29 cellular contexts compared by ENCODE assay signal in the genomic region with DNA sequence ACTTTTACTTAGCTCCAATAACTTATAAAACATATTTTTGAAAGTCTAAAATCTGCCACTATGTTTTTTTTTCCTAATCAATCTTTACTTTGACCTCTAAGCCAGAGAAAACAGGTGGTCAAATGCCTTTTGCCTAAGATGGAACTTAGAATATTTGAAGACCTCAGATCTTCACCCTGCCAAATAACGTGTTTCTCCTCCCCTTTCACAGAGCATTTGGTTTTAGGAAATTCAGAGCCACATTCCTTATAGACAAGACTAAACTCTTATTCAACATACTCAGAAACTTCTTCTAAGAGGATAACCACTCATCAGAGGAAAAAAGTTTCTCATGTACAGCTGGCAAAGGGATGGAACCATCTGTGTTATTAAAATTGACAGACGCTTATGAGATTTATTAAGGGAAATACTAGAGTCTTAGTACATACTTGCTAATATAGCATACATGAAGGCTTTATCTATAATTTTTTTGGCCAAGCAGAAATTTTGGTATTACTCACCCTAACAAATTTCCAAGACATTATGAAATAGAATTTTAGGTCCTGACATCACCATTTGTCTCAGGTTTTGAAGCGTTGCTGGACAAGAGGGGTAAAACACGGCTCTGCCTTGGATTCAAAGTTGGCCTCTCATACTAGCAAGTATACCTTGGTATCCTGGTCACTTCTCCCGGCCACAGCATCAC.
"Had no signal": no experiment of that assay in that cellular context is flagged by ENCODE, and none has a peak within 500 bp of the region (broad histone marks: within the 10 kb centered on the region; RNA-seq: fewer than 3 reads in every experiment).

No MANE protein-coding gene starts in this region.

- FAIRE-seq: islet of Langerhans had no signal

- ATAC-seq: esophagus mucosa; gastroesophageal sphincter; heart right ventricle; left cardiac atrium; left lung; mucosa of descending colon; psoas muscle; right cardiac atrium; stimulated activated naive B cell treated with anti-CD40 and anti-IgM and Interleukin-4, amounts not matched to agents 10 μg/mL and 1 μg/mL and 100 μg/mL, for 72 hours had no signal

- H2AFZ ChIP-seq: neural progenitor cell had no signal

- H3K27ac ChIP-seq: colonic mucosa, epithelial cell of prostate, heart right ventricle, left lung, neural progenitor cell, ovary, psoas muscle, sigmoid colon, skin epidermis, spleen, thyroid gland, vagina had no signal

- H3K4me3 ChIP-seq: colonic mucosa, gastroesophageal sphincter, heart right ventricle, left lung, mucosa of descending colon, neural progenitor cell, ovary, psoas muscle, sigmoid colon, skin epidermis, spleen, thyroid gland, vagina had no signal

- H3K36me3 Mint-ChIP-seq: mesothelial cell of epicardium; naive B cell; neural progenitor cell; stimulated activated naive B cell treated with anti-CD40 and anti-IgM and Interleukin-4, amounts not matched to agents 10 μg/mL and 1 μg/mL and 100 μg/mL, for 72 hours had no signal

- H3K36me3 ChIP-seq: colonic mucosa, gastroesophageal sphincter, heart right ventricle, left lung, neural progenitor cell, ovary, sigmoid colon, spleen, thyroid gland, vagina had no signal

- H3K4me1 ChIP-seq: colonic mucosa, neural progenitor cell had no signal

- H3K4me1 Mint-ChIP-seq: endodermal cell; mesothelial cell of epicardium; stimulated activated naive B cell treated with anti-CD40 and anti-IgM and Interleukin-4, amounts not matched to agents 10 μg/mL and 1 μg/mL and 100 μg/mL, for 72 hours had no signal

- H3K27me3 ChIP-seq: colonic mucosa, ovary, sigmoid colon, thyroid gland, vagina had no signal

- DNase-seq: colonic mucosa; effector CD8-positive, alpha-beta T cell; endodermal cell; foreskin fibroblast; heart right ventricle; hippocampal formation; left cardiac atrium; left lung; mesenchymal stem cell; mucosa of descending colon; naive B cell; ovary; posterior cingulate gyrus; psoas muscle; right cardiac atrium; sigmoid colon; spleen; stimulated activated naive B cell treated with anti-CD40 and anti-IgM and Interleukin-4, amounts not matched to agents 10 μg/mL and 1 μg/mL and 100 μg/mL, for 72 hours; thyroid gland had no signal

- H3K4me2 ChIP-seq: neural progenitor cell had no signal

- H3K9me3 Mint-ChIP-seq: dendritic cell treated with granulocyte-macrophage colony-stimulating factor and Interleukin-4, amounts not matched to agents 40 ng/mL and 50 ng/mL, for 4 days; endodermal cell; stimulated activated naive CD8-positive, alpha-beta T cell treated with anti-CD3 and anti-CD28 coated beads, Interleukin-15, Interleukin-2, amounts not matched to agents 100 ng/mL and 50 ng/mL, for 24 hours had no signal

- H3K27ac Mint-ChIP-seq: dendritic cell treated with granulocyte-macrophage colony-stimulating factor and Interleukin-4, amounts not matched to agents 40 ng/mL and 50 ng/mL, for 4 days; endodermal cell; mesothelial cell of epicardium; naive B cell; neural progenitor cell; stimulated activated naive B cell treated with anti-CD40 and anti-IgM and Interleukin-4, amounts not matched to agents 10 μg/mL and 1 μg/mL and 100 μg/mL, for 72 hours; stimulated activated naive CD8-positive, alpha-beta T cell treated with anti-CD3 and anti-CD28 coated beads, Interleukin-15, Interleukin-2, amounts not matched to agents 100 ng/mL and 50 ng/mL, for 24 hours had no signal

- H3K4me3 Mint-ChIP-seq: dendritic cell treated with granulocyte-macrophage colony-stimulating factor and Interleukin-4, amounts not matched to agents 40 ng/mL and 50 ng/mL, for 4 days; endodermal cell; mesothelial cell of epicardium; naive B cell; neural progenitor cell; stimulated activated naive B cell treated with anti-CD40 and anti-IgM and Interleukin-4, amounts not matched to agents 10 μg/mL and 1 μg/mL and 100 μg/mL, for 72 hours; stimulated activated naive CD8-positive, alpha-beta T cell treated with anti-CD3 and anti-CD28 coated beads, Interleukin-15, Interleukin-2, amounts not matched to agents 100 ng/mL and 50 ng/mL, for 24 hours had no signal

- H3K9me3 ChIP-seq: colonic mucosa, gastroesophageal sphincter, left lung, mucosa of descending colon, ovary, psoas muscle, sigmoid colon, spleen, thyroid gland, vagina had no signal
